20 cellular contexts compared by ENCODE assay signal in genomic region chr22:42461511-42461910, GRCh38. TPM values are rescaled to one million over a fixed set of nuclear protein-coding genes. Genes with fewer than 3 reads are reported as not detected.
DNase-seq lines count a peak whose midpoint lies in the region; TF ChIP-seq lines count a peak whose summit lies in the region.
"Had no signal": no experiment of that assay in that cellular context is flagged by ENCODE, and none has a peak within 500 bp of the region (broad histone marks: within the 10 kb centered on the region; RNA-seq: fewer than 3 reads in every experiment).

No MANE protein-coding gene starts in this region.

- intact Hi-C loops in lower leg skin (cut with DNase I; ENCODE audit: low total_unique reads) (no loop called here), cardiac septum (cut with DNase I) (no loop called here)

- H3K4me3 ChIP-seq in BLaER1 (no peak overlapping the region), HEK293 (ENCODE audit: low read depth, low read length) (no peak overlapping the region), lower leg skin (ENCODE audit: low read depth, poor library complexity, severe bottlenecking) (no peak overlapping the region)
- H3K4me3 ChIP-seq: ascending aorta, left lung, Peyer's patch, upper lobe of left lung had no signal

- no peaks in the 10 kb centered on the region for H3K36me3 ChIP-seq in BLaER1
- H3K36me3 ChIP-seq in HEK293 (ENCODE audit: control insufficient read depth in 2 of 2, insufficient read depth in 1 of 2, low read length in 2 of 2): no peaks in the 10 kb centered on the region
- H3K36me3 ChIP-seq: ascending aorta, left lung, neutrophil, Peyer's patch, upper lobe of left lung had no signal

- TF ChIP-seq CTCF in HEK293 (tag by site-specific recombination; IDR thresholded peaks at IDR 0.05) (no peak), lower leg skin (IDR thresholded peaks at IDR 0.05) (no peak)

- no peak overlapping the region for H3K9ac ChIP-seq in BLaER1

- H3K4me1 ChIP-seq in BLaER1 (peaks cover 36% of the 10 kb centered on the region), HEK293 (ENCODE audit: control insufficient read depth, insufficient read depth, low read length) (peaks cover 18% of the 10 kb centered on the region)
- H3K4me1 ChIP-seq: ascending aorta, left lung, upper lobe of left lung had no signal

- peak; percentile 47 for DNase-seq in NCI-H2107 (lab: John Stamatoyannopoulos, UW)
- peak; percentile 43 for DNase-seq in RPMI8226
- DNase-seq in lower leg skin (ENCODE audit: low spot score in 2 of 2): no peak
- no peak for DNase-seq in hippocampal formation (lab: John Stamatoyannopoulos, UW)
- DNase-seq in kidney glomerular epithelial cell (lab: John Stamatoyannopoulos, UW): no peak
- DNase-seq in cardiac septum (ENCODE audit: low spot score): no peak
- DNase-seq: activated naive CD4-positive, alpha-beta T cell treated with anti-CD3 and anti-CD28 coated beads, Interleukin-2, amount 10 ng/mL, durations not matched to agents 7 days and 5 days; CD4-positive, alpha-beta T cell; left lung; NCI-H524; Peyer's patch; retina; stimulated activated naive CD4-positive, alpha-beta T cell treated with Interleukin-2 at 50 U/mL for 16 hours; upper lobe of left lung had no signal

- H3K9me3 ChIP-seq in BLaER1 (no peaks in the 10 kb centered on the region), HEK293 (ENCODE audit: control insufficient read depth, insufficient read depth, low read depth, low read length) (no peaks in the 10 kb centered on the region)
- H3K9me3 ChIP-seq: ascending aorta, left lung, neutrophil, Peyer's patch, upper lobe of left lung had no signal

- POLR2A ChIA-PET in HEK293 (lab: Yijun Ruan, JAX): interaction anchor here (0.6 to 1.7 kb wide), 2 partner anchors 17 to 534 kb away, joined by 4 read pairs; no protein-coding TSS in a partner anchor

- peak overlapping the region; percentile 29; the same call in 1 of the 2 replicates for H3K4me2 ChIP-seq in BLaER1

- H3K27me3 ChIP-seq in BLaER1: no peaks in the 10 kb centered on the region
- H3K27me3 ChIP-seq: ascending aorta, Peyer's patch had no signal

- H3K27ac ChIP-seq in BLaER1: no peak overlapping the region
- no peak overlapping the region for H3K27ac ChIP-seq in HEK293 (ENCODE audit: extremely low read depth, low read depth, low read length)
- H3K27ac ChIP-seq: ascending aorta, left lung, neutrophil, Peyer's patch, upper lobe of left lung had no signal

- no peaks in the 10 kb centered on the region for H4K20me1 ChIP-seq in BLaER1

- TF ChIP-seq POLR2A in lower leg skin (IDR thresholded peaks at IDR 0.05): no peak

- CTCF ChIA-PET in HEK293 (lab: Yijun Ruan, JAX): interaction anchor here (3.4 kb wide), 1 partner anchor 12 kb away, joined by 21 read pairs; no protein-coding TSS in a partner anchor

- WGBS in lower leg skin, 2 donors: 63 to 77% methylated on average over 3 of the region's 3 CpGs

TF ChIP-seq in HEK293, 187 proteins besides CTCF, POLR2A, EP300 and RAD21:
- peak; percentile 18; the same call in 1 of the 2 replicates for TF ChIP-seq GLIS1 (tag by site-specific recombination; IDR thresholded peaks at IDR 0.05)
- no peak for TF ChIP-seq SP7 (tag by site-specific recombination; IDR thresholded peaks at IDR 0.05)
TF ChIP-seq in HEK293: peak in this region for 1.

RNA-seq across cellular contexts. Expression of gene NFAM1, which starts 29.3 kb away (rescaled TPM):
- 1 to 10 TPM; 1.2 to 2.5 (median 1.3) TPM for total RNA-seq in lower leg skin
- 1.5 TPM for total RNA-seq in cardiac septum
- total RNA-seq: HepG2, MCF 10A had no signal

RNA-seq across cellular contexts. Expression of gene RRP7A, which starts 58.1 kb away (rescaled TPM):
- total RNA-seq in lower leg skin: 10 to 100 TPM; 14.4 to 35.2 (median 27.1) TPM
- 25.5 TPM for total RNA-seq in cardiac septum

Comparison
In these comparisons a context has a peak if more than half of its experiments do, and no peak if none do; other contexts are left out.
1. DNase-seq: peak in NCI-H2107 (single experiment) and RPMI8226 (single experiment); none in lower leg skin (0 of 2), hippocampal formation (0 of 2), kidney glomerular epithelial cell (single experiment) and cardiac septum (single experiment).